20 cellular contexts compared by ENCODE assay signal in the genomic region with DNA sequence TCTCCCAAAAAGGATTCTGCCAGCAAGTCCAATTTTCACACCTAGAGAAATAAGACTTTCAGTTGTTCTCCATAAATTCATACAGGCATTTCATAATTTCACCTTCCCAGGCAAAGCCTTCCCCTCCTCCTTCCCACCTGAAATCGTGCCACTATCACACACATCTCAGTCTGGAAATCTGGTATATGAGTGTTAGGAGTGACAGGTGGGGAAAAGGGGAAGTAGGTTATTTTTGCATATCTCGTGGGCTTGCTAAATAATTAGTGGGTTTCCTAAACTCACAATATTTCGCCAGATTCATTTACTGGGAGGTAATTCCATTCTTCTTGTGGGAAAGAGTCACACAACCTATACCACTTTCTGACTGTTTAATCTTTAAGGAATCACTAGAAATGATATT. TPM values are rescaled to one million over a fixed set of nuclear protein-coding genes. Genes with fewer than 3 reads are reported as not detected.
DNase-seq lines count a peak whose midpoint lies in the region; ATAC-seq, FAIRE-seq and TF ChIP-seq lines count a peak whose summit lies in the region.
"Had no signal": no experiment of that assay in that cellular context is flagged by ENCODE, and none has a peak within 500 bp of the region (broad histone marks: within the 10 kb centered on the region; RNA-seq: fewer than 3 reads in every experiment).

No MANE protein-coding gene starts in this region.

- no peaks in the 10 kb centered on the region for H3K9me2 ChIP-seq in Karpas-422 (replicated peaks; ENCODE audit: insufficient read depth, low read length)

- H3K4me1 ChIP-seq in Karpas-422 (ENCODE audit: low read length) (peaks cover 9% of the 10 kb centered on the region), K562 (replicated peaks in 1 of 2; ENCODE audit: control insufficient read depth in 2 of 2, insufficient read depth in 2 of 2, low read length in 2 of 2) (peaks cover 0 to 25% of the 10 kb centered on the region in 2 experiments; a peak in 4 of 5 replicates)

- TF ChIP-seq CTCF in K562 (IDR thresholded peaks at IDR 0.05 in 2 of 3, conservative IDR thresholded peaks at IDR 0.05 in 1 of 3; ENCODE audit: insufficient read depth in 2 of 3, low read depth in 1 of 3, low read length in 3 of 3), result no peak

- H2AFZ ChIP-seq in Karpas-422 (ENCODE audit: low read length), result no peak overlapping the region
- no peak overlapping the region for H2AFZ ChIP-seq in K562 (ENCODE audit: low read depth, low read length)

- no peak for FAIRE-seq in K562 (lab: Jason Lieb, UNC)
- FAIRE-seq: D721Med, HepG2, HTR-8/SVneo had no signal

- H3K4me3 ChIP-seq in Karpas-422 (ENCODE audit: low read length) (no peak overlapping the region), K562 (no peak overlapping the region)

- TF ChIP-seq POLR2A in K562 (conservative IDR thresholded peaks at IDR 0.05), result no peak

- no peak for TF ChIP-seq RAD21 in K562 (CRISPR knock-in tag; conservative IDR thresholded peaks at IDR 0.05 in 1 of 2, IDR thresholded peaks at IDR 0.05 in 1 of 2)

- H3K4me2 ChIP-seq in Karpas-422 (ENCODE audit: low read depth, low read length, poor library complexity, severe bottlenecking) (peak overlapping the region; percentile 9), K562 (ENCODE audit: insufficient read depth, low read length) (no peak overlapping the region)

- DNase-seq in NOMO-1 treated with DMSO at 0.1 percent for 48 hours (lab: John Stamatoyannopoulos, UW; ENCODE audit: unreplicated experiment) (peak; percentile 19), NOMO-1 treated with dmso at 0.1 percent for 144 hours (lab: John Stamatoyannopoulos, UW; ENCODE audit: unreplicated experiment) (no peak), Karpas-422 (peak; percentile 43), K562 (ENCODE audit: extremely low read depth in 1 of 4, low spot score in 3 of 4) (no peak), ecto neural progenitor cell (ENCODE audit: low spot score) (no peak)
- DNase-seq: 8988T; ACHN; C1 segment of cervical spinal cord; CD4-positive, alpha-beta memory T cell; DMS153; DMS79 treated with DMSO at 0.1 percent for 48 hours; EL; HCEC 1CT; HFFc6 had no signal

- H3K9ac ChIP-seq in Karpas-422 (ENCODE audit: low read length) (no peak overlapping the region), K562 (ENCODE audit: insufficient read depth in 1 of 2, low read depth in 2 of 2, low read length in 2 of 2) (no peak overlapping the region)

- intact Hi-C loops in K562 (cut with micrococcal nuclease), result no loop called here

- no peaks in the 10 kb centered on the region for H3K27me3 ChIP-seq in Karpas-422 (ENCODE audit: low read length)
- no peaks in the 10 kb centered on the region for H3K27me3 ChIP-seq in K562 (ENCODE audit: control insufficient read depth in 2 of 2, insufficient read depth in 2 of 2, low read length in 2 of 2)

- ATAC-seq in K562, result no peak
- ATAC-seq in GM18868 (IDR thresholded peaks at IDR 0.05; ENCODE audit: unreplicated experiment), result no peak
- ATAC-seq in GM19397 (IDR thresholded peaks at IDR 0.05; ENCODE audit: unreplicated experiment), result no peak
- ATAC-seq: HepG2 had no signal

- POLR2A ChIA-PET in K562 (lab: Yijun Ruan, JAX), result no interaction called here

- H3K27ac ChIP-seq in Karpas-422 (ENCODE audit: low read length) (no peak overlapping the region), K562 (ENCODE audit: extremely low read depth, low read depth, low read length) (no peak overlapping the region)

- H3K79me2 ChIP-seq in Karpas-422 (ENCODE audit: low read length) (no peaks in the 10 kb centered on the region), K562 (ENCODE audit: control insufficient read depth, insufficient read depth, low read length) (peaks cover 100% of the 10 kb centered on the region)

- no peaks in the 10 kb centered on the region for H4K20me1 ChIP-seq in Karpas-422 (ENCODE audit: insufficient read depth, low read depth, low read length)
- H4K20me1 ChIP-seq in K562 (replicated peaks; ENCODE audit: control insufficient read depth, insufficient read depth, low read length), result 0 out of 2 replicates have a peak, but pooled peaks cover 3% of the 10 kb centered on the region

- CTCF ChIA-PET in K562 (lab: Yijun Ruan, JAX; ENCODE audit: low intra/inter-chr PET ratio), result interaction anchor here (0.5 kb wide), 1 partner anchor 43 kb away, joined by 3 read pairs; no protein-coding TSS in a partner anchor

- no peak for TF ChIP-seq EP300 in K562 (IDR thresholded peaks at IDR 0.05; ENCODE audit: low read length)

- H3K9me3 ChIP-seq in Karpas-422 (ENCODE audit: low read length) (no peaks in the 10 kb centered on the region), K562 (replicated peaks; ENCODE audit: control insufficient read depth, insufficient read depth, low read depth, low read length) (no peaks in the 10 kb centered on the region)

- H3K9me1 ChIP-seq in K562 (ENCODE audit: control insufficient read depth, insufficient read depth, low read length), result no peaks in the 10 kb centered on the region

- no peaks in the 10 kb centered on the region for H3K36me3 ChIP-seq in Karpas-422 (ENCODE audit: insufficient read depth, low read length)
- H3K36me3 ChIP-seq in K562 (ENCODE audit: control insufficient read depth, insufficient read depth, low read length), result peaks cover 67% of the 10 kb centered on the region

- in situ Hi-C loops in K562 (cut with MboI), result loop anchor here (25.0 kb wide), 2 partner anchors 321 to 496 kb away; no protein-coding TSS in a partner anchor

- BruUV-seq in K562 (replicated peaks; lab: Mats Ljungman, UMichigan), result no TSS peak

- 23% methylated on average over 3 of the region's 3 CpGs for WGBS in K562 (ENCODE audit: insufficient coverage, low coverage, missing lambda C conversion rate)

TF ChIP-seq in K562, 482 proteins besides CTCF, POLR2A, EP300 and RAD21 (continues in another document):
- TF ChIP-seq, protein P1, sequence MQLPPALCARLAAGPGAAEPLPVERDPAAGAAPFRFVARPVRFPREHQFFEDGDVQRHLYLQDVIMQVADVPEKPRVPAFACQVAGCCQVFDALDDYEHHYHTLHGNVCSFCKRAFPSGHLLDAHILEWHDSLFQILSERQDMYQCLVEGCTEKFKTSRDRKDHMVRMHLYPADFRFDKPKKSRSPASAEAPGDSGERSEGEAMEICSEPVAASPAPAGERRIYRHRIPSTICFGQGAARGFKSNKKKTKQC (CRISPR knock-in tag; IDR thresholded peaks at IDR 0.05), result no peak
- TF ChIP-seq MEIS2 (IDR thresholded peaks at IDR 0.05; ENCODE audit: partially characterized antibody) (peak; percentile 31), POLR2AphosphoS2 (IDR thresholded peaks at IDR 0.05; ENCODE audit: low read length) (0 out of 2 replicates have a peak, but pooled peaks have one; percentile 34), MCM2 (IDR thresholded peaks at IDR 0.05; ENCODE audit: low read depth) (no peak), RFX7 (CRISPR knock-in tag; IDR thresholded peaks at IDR 0.05) (no peak), RFX1 (IDR thresholded peaks at IDR 0.05) (no peak), U2AF1 (optimal IDR thresholded peaks at IDR 0.05; ENCODE audit: low read depth, low read length) (no peak)
- TF ChIP-seq, protein P2, sequence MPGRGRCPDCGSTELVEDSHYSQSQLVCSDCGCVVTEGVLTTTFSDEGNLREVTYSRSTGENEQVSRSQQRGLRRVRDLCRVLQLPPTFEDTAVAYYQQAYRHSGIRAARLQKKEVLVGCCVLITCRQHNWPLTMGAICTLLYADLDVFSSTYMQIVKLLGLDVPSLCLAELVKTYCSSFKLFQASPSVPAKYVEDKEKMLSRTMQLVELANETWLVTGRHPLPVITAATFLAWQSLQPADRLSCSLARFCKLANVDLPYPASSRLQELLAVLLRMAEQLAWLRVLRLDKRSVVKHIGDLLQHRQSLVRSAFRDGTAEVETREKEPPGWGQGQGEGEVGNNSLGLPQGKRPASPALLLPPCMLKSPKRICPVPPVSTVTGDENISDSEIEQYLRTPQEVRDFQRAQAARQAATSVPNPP (IDR thresholded peaks at IDR 0.05; ENCODE audit: borderline replicate concordance, insufficient read depth, insufficient read length), result no peak
- TF ChIP-seq, protein P3, sequence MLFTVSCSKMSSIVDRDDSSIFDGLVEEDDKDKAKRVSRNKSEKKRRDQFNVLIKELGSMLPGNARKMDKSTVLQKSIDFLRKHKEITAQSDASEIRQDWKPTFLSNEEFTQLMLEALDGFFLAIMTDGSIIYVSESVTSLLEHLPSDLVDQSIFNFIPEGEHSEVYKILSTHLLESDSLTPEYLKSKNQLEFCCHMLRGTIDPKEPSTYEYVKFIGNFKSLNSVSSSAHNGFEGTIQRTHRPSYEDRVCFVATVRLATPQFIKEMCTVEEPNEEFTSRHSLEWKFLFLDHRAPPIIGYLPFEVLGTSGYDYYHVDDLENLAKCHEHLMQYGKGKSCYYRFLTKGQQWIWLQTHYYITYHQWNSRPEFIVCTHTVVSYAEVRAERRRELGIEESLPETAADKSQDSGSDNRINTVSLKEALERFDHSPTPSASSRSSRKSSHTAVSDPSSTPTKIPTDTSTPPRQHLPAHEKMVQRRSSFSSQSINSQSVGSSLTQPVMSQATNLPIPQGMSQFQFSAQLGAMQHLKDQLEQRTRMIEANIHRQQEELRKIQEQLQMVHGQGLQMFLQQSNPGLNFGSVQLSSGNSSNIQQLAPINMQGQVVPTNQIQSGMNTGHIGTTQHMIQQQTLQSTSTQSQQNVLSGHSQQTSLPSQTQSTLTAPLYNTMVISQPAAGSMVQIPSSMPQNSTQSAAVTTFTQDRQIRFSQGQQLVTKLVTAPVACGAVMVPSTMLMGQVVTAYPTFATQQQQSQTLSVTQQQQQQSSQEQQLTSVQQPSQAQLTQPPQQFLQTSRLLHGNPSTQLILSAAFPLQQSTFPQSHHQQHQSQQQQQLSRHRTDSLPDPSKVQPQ (CRISPR knock-in tag; IDR thresholded peaks at IDR 0.05; ENCODE audit: borderline replicate concordance), result no peak

RNA-seq across cellular contexts. Expression of a gene that starts 7.4 kb away (rescaled TPM):
- not detected in 2 replicates for total RNA-seq in Karpas-422 (2014; rRNA removed; shearing (Covaris generic); ENCODE audit: low replicate concordance)
- total RNA-seq in K562 (2011; cell fraction: chromatin; rRNA removed; ENCODE audit: low replicate concordance), result 198 and 216 TPM in 2 replicates
- 93.6 and 103 TPM in 2 replicates for total RNA-seq in K562 (2011; cell fraction: nucleolus; rRNA removed)
- 137 and 198 TPM in 2 replicates for total RNA-seq in K562 (2011; cell fraction: nucleoplasm; rRNA removed)
- total RNA-seq in K562 (2014; rRNA removed) (231 and 291 TPM in 2 replicates), K562 (2014; rRNA removed; fragmentation: Illumina TruSeq; extraction: Trizol) (333 and 354 TPM in 2 replicates), K562 (2015; rRNA removed; fragmentation: Illumina TruSeq; extraction: Trizol) (328 and 338 TPM in 2 replicates), K562 (2021) (393 and 398 TPM in 2 replicates)
- polyA plus RNA-seq in K562 (2011; rRNA removed) (357 and 368 TPM in 2 replicates), K562 (2014; fragmentation: Illumina TruSeq; extraction: Trizol) (310 and 328 TPM in 2 replicates), K562 (2014; fragmentation: Nextera tagmentation; extraction: Ambion mirVana) (100 to 1,000 TPM; 115 to 185 TPM), K562 (2014; rRNA removed) (347 and 404 TPM in 2 replicates)
- 230 and 238 TPM in 2 replicates for polyA plus RNA-seq in K562 (2011; cell fraction: cytosol; rRNA removed)
- polyA plus RNA-seq in K562 (2011; cell fraction: nucleus; rRNA removed), result 194 and 196 TPM in 2 replicates
- polyA plus RNA-seq in K562 (2012), result 303 and 340 TPM in 2 replicates
- 402 and 407 TPM in 2 replicates for polyA minus RNA-seq in K562 (2011; rRNA and poly(A)+ RNA removed)
- 228 and 368 TPM in 2 replicates for polyA minus RNA-seq in K562 (2011; cell fraction: cytosol; rRNA and poly(A)+ RNA removed)
- polyA minus RNA-seq in K562 (2011; cell fraction: nucleus; rRNA and poly(A)+ RNA removed), result 133 and 189 TPM in 2 replicates
- total RNA-seq: H4, HFFc6 had no signal
- polyA plus RNA-seq: CD4-positive, alpha-beta memory T cell had no signal

Comparison
In these comparisons a context has a peak if more than half of its experiments do, and no peak if none do; other contexts are left out.
1. DNase-seq: peak in NOMO-1 treated with DMSO at 0.1 percent for 48 hours (single experiment) and Karpas-422 (single experiment); none in NOMO-1 treated with dmso at 0.1 percent for 144 hours (single experiment), K562 (0 of 4) and ecto neural progenitor cell (single experiment).
2. RNA of a gene that starts 7.4 kb away (total RNA-seq): 93.6 to 398 TPM in K562; not detected in Karpas-422; every median in the first group is over 10 times any median in the second.